30 cellular contexts compared by ENCODE assay signal in the genomic region with DNA sequence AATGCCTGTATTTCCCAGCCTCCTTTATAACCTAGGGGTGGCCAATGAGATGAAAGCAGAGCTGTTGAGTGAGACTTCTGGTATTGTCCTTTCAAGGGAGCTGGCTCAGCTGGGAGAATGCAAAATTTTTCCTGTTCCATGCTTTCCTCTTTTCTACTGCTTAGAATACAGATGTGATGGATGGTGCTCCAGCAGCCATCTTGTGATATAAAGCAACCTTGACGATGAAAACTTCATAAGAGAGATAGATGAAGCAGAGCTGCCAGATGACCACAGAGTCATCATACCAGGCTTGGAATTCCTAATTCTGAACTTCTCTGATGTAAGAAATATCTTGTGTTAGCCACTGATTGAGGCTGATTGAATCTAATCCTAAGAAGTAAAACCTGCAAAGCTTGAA. TPM values are rescaled to one million over a fixed set of nuclear protein-coding genes. Genes with fewer than 3 reads are reported as not detected.
"Had no signal": no experiment of that assay in that cellular context is flagged by ENCODE, and none has a peak within 500 bp of the region (broad histone marks: within the 10 kb centered on the region; RNA-seq: fewer than 3 reads in every experiment).

No MANE protein-coding gene starts in this region.

- FAIRE-seq: colon, endometrium, endothelial cell of umbilical vein, frontal cortex had no signal

- H3K27ac Mint-ChIP-seq: dendritic cell treated with granulocyte-macrophage colony-stimulating factor and Interleukin-4, amounts not matched to agents 40 ng/mL and 50 ng/mL, for 4 days; effector memory CD8-positive, alpha-beta T cell; endodermal cell had no signal

- DNase-seq: colonic mucosa; cortex of kidney; dermis blood vessel endothelial cell; dorsolateral prefrontal cortex; effector CD4-positive, alpha-beta T cell; effector CD8-positive, alpha-beta T cell; effector memory CD4-positive, alpha-beta T cell; effector memory CD8-positive, alpha-beta T cell; endodermal cell; erythroblast; esophagus squamous epithelium; foreskin fibroblast; foreskin keratinocyte; foreskin melanocyte; gastrocnemius medialis; glutamatergic neuron; head of caudate nucleus; heart left ventricle; heart right ventricle had no signal

- H3K36me3 ChIP-seq: colonic mucosa, esophagus muscularis mucosa, esophagus squamous epithelium, gastrocnemius medialis, gastroesophageal sphincter, heart left ventricle, heart right ventricle had no signal

- H3K4me3 Mint-ChIP-seq: dendritic cell treated with granulocyte-macrophage colony-stimulating factor and Interleukin-4, amounts not matched to agents 40 ng/mL and 50 ng/mL, for 4 days; effector memory CD8-positive, alpha-beta T cell; endodermal cell had no signal

- H3K9me3 ChIP-seq: colonic mucosa, esophagus muscularis mucosa, esophagus squamous epithelium, gastrocnemius medialis had no signal

- H3K9me3 Mint-ChIP-seq: dendritic cell treated with granulocyte-macrophage colony-stimulating factor and Interleukin-4, amounts not matched to agents 40 ng/mL and 50 ng/mL, for 4 days; effector memory CD8-positive, alpha-beta T cell; endodermal cell had no signal

- H3K27me3 ChIP-seq: colonic mucosa had no signal

- ATAC-seq: effector memory CD8-positive, alpha-beta T cell; esophagus mucosa; foreskin keratinocyte; gastrocnemius medialis; gastroesophageal sphincter; heart left ventricle; heart right ventricle had no signal

- H3K4me3 ChIP-seq: colonic mucosa, coronary artery, dorsolateral prefrontal cortex, esophagus muscularis mucosa, esophagus squamous epithelium, gastrocnemius medialis, gastroesophageal sphincter, heart left ventricle, heart right ventricle had no signal

- H3K27ac ChIP-seq: colonic mucosa, coronary artery, dorsolateral prefrontal cortex, epithelial cell of prostate, esophagus muscularis mucosa, esophagus squamous epithelium, foreskin keratinocyte, gastrocnemius medialis, gastroesophageal sphincter, heart left ventricle, heart right ventricle had no signal

- H3K4me1 ChIP-seq: colonic mucosa, esophagus muscularis mucosa, foreskin keratinocyte, gastrocnemius medialis, gastroesophageal sphincter, heart left ventricle had no signal

RNA-seq across cellular contexts. Expression of a gene that starts 11.9 kb away (rescaled TPM):
- total RNA-seq: endodermal cell, fibroblast of lung, foreskin keratinocyte had no signal
- polyA plus RNA-seq: foreskin keratinocyte had no signal
